Comparison of ENCODE assay signal across 26 cellular contexts in genomic region chr2:55140316-55141219, GRCh38.
DNase-seq lines count a peak whose midpoint lies in the region; ATAC-seq, FAIRE-seq and TF ChIP-seq lines count a peak whose summit lies in the region.
"Had no signal": no experiment of that assay in that cellular context is flagged by ENCODE, and none has a peak within 500 bp of the region (broad histone marks: within the 10 kb centered on the region; RNA-seq: fewer than 3 reads in every experiment).

No MANE protein-coding gene starts in this region.

- no peaks in the 10 kb centered on the region for H3K9me3 Mint-ChIP-seq in activated CD4-positive, alpha-beta T cell treated with anti-CD3 and anti-CD28 coated beads for 36 hours (ENCODE audit: low read depth)
- H3K9me3 Mint-ChIP-seq: IgD-negative memory B cell had no signal

- H3K14ac ChIP-seq in H1 (ENCODE audit: insufficient read length), result no peak overlapping the region

- TF ChIP-seq EP300 in H1 (IDR thresholded peaks at IDR 0.05; ENCODE audit: borderline replicate concordance in 1 of 2, low read depth in 2 of 2, low read length in 2 of 2) (no peak), transverse colon (IDR thresholded peaks at IDR 0.05; ENCODE audit: low read depth) (no peak)

- WGBS in H1 (ENCODE audit: extremely low coverage in 1 of 2, insufficient coverage in 1 of 2, insufficient read length in 1 of 2, insufficient replicate concordance in 2 of 2, low coverage in 1 of 2, low lambda C conversion rate in 2 of 2, missing lambda C conversion rate in 1 of 2), 2 experiments, result 95% methylated on average over 8 of the region's 8 CpGs; no CpG with 5 or more reads in 1 of the 2 experiments
- 39 to 74% (median 49%) methylated on average over 8 of the region's 8 CpGs for WGBS in small intestine, 3 donors
- 67 to 74% methylated on average over 7 to 8 of the region's 8 CpGs for WGBS in transverse colon (ENCODE audit: low coverage in 1 of 2), 2 donors

- H2BK15ac ChIP-seq in H1 (ENCODE audit: low read length), result peak overlapping the region; percentile 47; the same call in 1 of the 2 replicates

- H3K9ac ChIP-seq in H1 (replicated peaks in 1 of 4; ENCODE audit: extremely low read depth in 1 of 4, low read depth in 3 of 4, low read length in 3 of 4), result no peak overlapping the region

- peak overlapping the region; percentile 8; the same call in 1 of the 2 replicates for H3K4me2 ChIP-seq in OCI-LY7 (ENCODE audit: low read length)
- no peak overlapping the region for H3K4me2 ChIP-seq in H1 (ENCODE audit: insufficient read depth in 1 of 2, low read depth in 2 of 2, low read length in 2 of 2)

- TF ChIP-seq POLR2A in H1 (IDR thresholded peaks at IDR 0.05; ENCODE audit: control extremely low read depth in 1 of 2, low read depth in 2 of 2, low read length in 2 of 2) (no peak), transverse colon (IDR thresholded peaks at IDR 0.05) (no peak)

- no peaks in the 10 kb centered on the region for H3K79me1 ChIP-seq in H1 (ENCODE audit: low read depth, low read length)

- H3K4me3 ChIP-seq in OCI-LY7 (ENCODE audit: low read depth, low read length, poor library complexity, severe bottlenecking), result no peak overlapping the region
- H3K4me3 ChIP-seq in H1 (ENCODE audit: extremely low read depth in 1 of 4, insufficient read depth in 2 of 4, low read depth in 3 of 4, low read length in 4 of 4), result no peak overlapping the region
- H3K4me3 ChIP-seq in small intestine (ENCODE audit: low read depth in 1 of 2, low read length in 2 of 2), result no peak overlapping the region
- no peak overlapping the region for H3K4me3 ChIP-seq in transverse colon
- H3K4me3 ChIP-seq: prostate gland, SK-N-MC, tibial nerve had no signal

- no peak overlapping the region for H3K4me3 Mint-ChIP-seq in activated CD4-positive, alpha-beta T cell treated with anti-CD3 and anti-CD28 coated beads for 36 hours
- H3K4me3 Mint-ChIP-seq: activated naive CD8-positive, alpha-beta T cell; IgD-negative memory B cell; neural crest cell had no signal

- no peak overlapping the region; the same call in 1 of the 2 replicates for H2BK12ac ChIP-seq in H1 (ENCODE audit: low read depth, low read length)

- no peak overlapping the region for H3K18ac ChIP-seq in H1 (ENCODE audit: extremely low read depth, low read length)

- H3K27me3 ChIP-seq in H1 (replicated peaks in 1 of 4; ENCODE audit: control insufficient read depth in 3 of 4, extremely low read depth in 1 of 4, insufficient read depth in 3 of 4, low read length in 3 of 4), result no peaks in the 10 kb centered on the region
- H3K27me3 ChIP-seq in small intestine (ENCODE audit: control insufficient read depth in 2 of 2, insufficient read depth in 2 of 2, low read length in 2 of 2), result no peaks in the 10 kb centered on the region
- H3K27me3 ChIP-seq in transverse colon, result no peaks in the 10 kb centered on the region
- H3K27me3 ChIP-seq: tibial nerve had no signal

- intact Hi-C loops in OCI-LY7 (cut with micrococcal nuclease; ENCODE audit: unreplicated experiment), result no loop called here
- intact Hi-C loops in activated CD4-positive, alpha-beta T cell treated with anti-CD3 and anti-CD28 coated beads for 36 hours (cut with DNase I, micrococcal nuclease), result no loop called here
- intact Hi-C loops in transverse colon (cut with DNase I; ENCODE audit: low total_unique reads), result no loop called here

- no peak overlapping the region for H2BK5ac ChIP-seq in H1 (ENCODE audit: low read depth, low read length)

- TF ChIP-seq CTCF in OCI-LY7 (conservative IDR thresholded peaks at IDR 0.05; ENCODE audit: low read length) (no peak), H1 (IDR thresholded peaks at IDR 0.05; ENCODE audit: control extremely low read depth in 1 of 3, insufficient read depth in 1 of 3, low read depth in 1 of 3, low read length in 3 of 3) (no peak), transverse colon (IDR thresholded peaks at IDR 0.05) (no peak)

- H3K4ac ChIP-seq in H1 (replicated peaks; ENCODE audit: insufficient read length, low read depth, low read length), result no peak overlapping the region

- peaks cover 15% of the 10 kb centered on the region for H3K4me1 ChIP-seq in OCI-LY7 (ENCODE audit: insufficient read depth, low read length, poor library complexity, severe bottlenecking)
- H3K4me1 ChIP-seq in H1 (replicated peaks in 1 of 4; ENCODE audit: control insufficient read depth in 3 of 4, insufficient read depth in 4 of 4, low read length in 3 of 4), result peaks cover 2 to 15% (median 12%) of the 10 kb centered on the region in 4 experiments; a peak in 5 of 7 replicates
- H3K4me1 ChIP-seq in small intestine (ENCODE audit: control insufficient read depth in 2 of 2, insufficient read depth in 1 of 2, low read depth in 1 of 2, low read length in 1 of 2), result peaks cover 8 to 17% of the 10 kb centered on the region in 2 donors
- peaks cover 12 to 56% (median 36%) of the 10 kb centered on the region in 4 donors for H3K4me1 ChIP-seq in transverse colon
- H3K4me1 ChIP-seq: prostate gland had no signal

- H3K56ac ChIP-seq in H1 (replicated peaks; ENCODE audit: insufficient read length, low read depth, low read length), result no peak overlapping the region

- no peaks in the 10 kb centered on the region for H3K9me3 ChIP-seq in OCI-LY7 (ENCODE audit: low read length)
- no peaks in the 10 kb centered on the region for H3K9me3 ChIP-seq in H1 (ENCODE audit: insufficient read depth in 2 of 2, low read depth in 1 of 2, low read length in 1 of 2)
- no peaks in the 10 kb centered on the region for H3K9me3 ChIP-seq in small intestine (ENCODE audit: control insufficient read depth, low read depth)
- no peaks in the 10 kb centered on the region for H3K9me3 ChIP-seq in transverse colon
- H3K9me3 ChIP-seq: prostate gland, tibial nerve had no signal

- H4K5ac ChIP-seq in H1 (ENCODE audit: insufficient read length, low read depth, low read length), result no peak overlapping the region

- H4K8ac ChIP-seq in H1 (ENCODE audit: extremely low read depth, insufficient read depth, low read length), result no peak overlapping the region

- POLR2A ChIA-PET in OCI-LY7 (lab: Charles Lee), result interaction anchor here (0.6 to 1.5 kb wide), 4 partner anchors 10 to 434 kb away, joined by 3 to 4 read pairs (median 3); no protein-coding TSS in a partner anchor
- POLR2A ChIA-PET in H1 (lab: Charles Lee; ENCODE audit: partially characterized antibody), result interaction anchor here (1.3 kb wide), 1 partner anchor 11 kb away, joined by 3 read pairs; no protein-coding TSS in a partner anchor
- POLR2A ChIA-PET in activated CD4-positive, alpha-beta T cell treated with anti-CD3 and anti-CD28 coated beads for 36 hours (lab: Charles Lee), result no interaction called here

- BruUV-seq in OCI-LY7 (replicated peaks; lab: Mats Ljungman, UMichigan), result no TSS peak

- no peak overlapping the region for H2BK20ac ChIP-seq in H1 (ENCODE audit: low read length)

- peaks cover 5% of the 10 kb centered on the region for H3K4me1 Mint-ChIP-seq in activated CD4-positive, alpha-beta T cell treated with anti-CD3 and anti-CD28 coated beads for 36 hours

- H2AFZ ChIP-seq in OCI-LY7 (ENCODE audit: low read length) (peak overlapping the region; percentile 57; the same call in 1 of the 2 replicates), H1 (ENCODE audit: low read length) (0 out of 2 replicates have a peak overlapping the region, but pooled peaks have one; percentile 54)

- peaks cover 2% of the 10 kb centered on the region for H3K23me2 ChIP-seq in H1 (ENCODE audit: low read depth, low read length)

- no peak overlapping the region for H2AK5ac ChIP-seq in H1 (ENCODE audit: low read depth, low read length)

- in situ Hi-C loops in transverse colon (cut with MboI; ENCODE audit: low pct_ligation_motif_present in 1 of 4, low pct_unique_long_range_greater_than_20kb in 1 of 4, low sequenced_read_pairs in 3 of 4), result no loop called here

- DNase-seq in HUDEP-2 (lab: John Stamatoyannopoulos, UW; ENCODE audit: unreplicated experiment in 76 of 76) (peak in 72 of 76 experiments; percentile 13 to 89 (median 56)), OCI-LY7 (ENCODE audit: low spot score) (peak; percentile 67), H1 (ENCODE audit: low read depth in 1 of 2, low spot score in 2 of 2) (no peak), small intestine (peak; percentile 61), transverse colon (no peak)
- DNase-seq in activated CD4-positive, alpha-beta T cell treated with anti-CD3 and anti-CD28 coated beads for 36 hours, result no peak
- DNase-seq: head of caudate nucleus; MV-4-11; NCI-H1930; NCI-H446 treated with DMSO at 0.1 percent for 48 hours; NK-92 treated with Interleukin-12 subunit alpha and Interleukin-12 subunit beta, amount 100 ng/mL, for 24 hours; stimulated activated CD4-positive, alpha-beta T cell treated with anti-CD3 and anti-CD28 coated beads, Interleukin-2, amount 100 ng/mL, for 24 hours; stimulated activated naive CD4-positive, alpha-beta T cell; T1000 had no signal

- H4K20me1 ChIP-seq in OCI-LY7 (ENCODE audit: insufficient read depth, low read length), result no peaks in the 10 kb centered on the region
- H4K20me1 ChIP-seq in H1 (replicated peaks in 1 of 2; ENCODE audit: control insufficient read depth in 1 of 2, insufficient read depth in 2 of 2, low read length in 2 of 2), result no peaks in the 10 kb centered on the region

- H3K27ac Mint-ChIP-seq in activated CD4-positive, alpha-beta T cell treated with anti-CD3 and anti-CD28 coated beads for 36 hours, result no peak overlapping the region
- H3K27ac Mint-ChIP-seq: activated naive CD8-positive, alpha-beta T cell had no signal

- H3K36me3 ChIP-seq in OCI-LY7 (ENCODE audit: insufficient read depth, low read length) (no peaks in the 10 kb centered on the region), H1 (ENCODE audit: control insufficient read depth in 2 of 4, insufficient read depth in 4 of 4, low read length in 3 of 4) (no peaks in the 10 kb centered on the region), small intestine (ENCODE audit: control insufficient read depth in 2 of 2, insufficient read depth in 2 of 2, low read length in 2 of 2) (no peaks in the 10 kb centered on the region), transverse colon (no peaks in the 10 kb centered on the region)
- H3K36me3 ChIP-seq: prostate gland, tibial nerve had no signal

- H3K27ac ChIP-seq in OCI-LY7 (ENCODE audit: low read depth, low read length, poor library complexity, severe bottlenecking) (no peak overlapping the region), H1 (ENCODE audit: low read depth, low read length) (no peak overlapping the region), small intestine (ENCODE audit: low read depth in 1 of 2, low read length in 1 of 2) (no peak overlapping the region), transverse colon (peak overlapping the region in 2 of 4 donors; percentile 11 to 34)
- H3K27ac ChIP-seq: HL-60, prostate gland, SK-N-MC, tibial nerve had no signal

- no peak for TF ChIP-seq RAD21 in H1 (IDR thresholded peaks at IDR 0.05 in 1 of 2, conservative IDR thresholded peaks at IDR 0.05 in 1 of 2; ENCODE audit: low read depth in 2 of 2, low read length in 2 of 2)

- H3K9me2 ChIP-seq in OCI-LY7 (ENCODE audit: insufficient read depth, low read length), result no peaks in the 10 kb centered on the region; the same call in 1 of the 2 replicates

- no peaks in the 10 kb centered on the region for H3K36me3 Mint-ChIP-seq in activated CD4-positive, alpha-beta T cell treated with anti-CD3 and anti-CD28 coated beads for 36 hours (ENCODE audit: low read depth)
- H3K36me3 Mint-ChIP-seq: IgD-negative memory B cell had no signal

- ATAC-seq in activated CD4-positive, alpha-beta T cell treated with anti-CD3 and anti-CD28 coated beads for 36 hours, result no peak
- no peak for ATAC-seq in GM21528 (IDR thresholded peaks at IDR 0.05; ENCODE audit: low FRiP score, unreplicated experiment)
- ATAC-seq: HCT116, left lobe of liver had no signal

- FAIRE-seq in H1 (lab: Jason Lieb, UNC) (no peak), small intestine (lab: Jason Lieb, UNC) (no peak)
- FAIRE-seq: endometrium, RCC 7860 had no signal

- CTCF ChIA-PET in OCI-LY7 (lab: Charles Lee; ENCODE audit: unreplicated experiment) (no interaction called here), H1 (lab: Charles Lee; ENCODE audit: partially characterized antibody) (interaction anchor here (0.9 to 1.1 kb wide), 2 partner anchors 21 to 35 kb away, joined by 3 to 5 read pairs; no protein-coding TSS in a partner anchor)
- CTCF ChIA-PET in activated CD4-positive, alpha-beta T cell treated with anti-CD3 and anti-CD28 coated beads for 36 hours (lab: Charles Lee), result interaction anchor here (0.6 to 1.1 kb wide), 2 partner anchors 28 to 48 kb away, joined by 4 read pairs; no protein-coding TSS in a partner anchor

- H4K91ac ChIP-seq in H1 (replicated peaks; ENCODE audit: insufficient read length, low read length), result no peak overlapping the region

- no peaks in the 10 kb centered on the region for H3K27me3 Mint-ChIP-seq in activated CD4-positive, alpha-beta T cell treated with anti-CD3 and anti-CD28 coated beads for 36 hours
- H3K27me3 Mint-ChIP-seq: activated naive CD8-positive, alpha-beta T cell; IgD-negative memory B cell had no signal

- H2BK120ac ChIP-seq in H1 (replicated peaks; ENCODE audit: low read depth, low read length), result no peak overlapping the region

- H3K79me2 ChIP-seq in OCI-LY7 (ENCODE audit: insufficient read depth, low read depth, low read length), result no peaks in the 10 kb centered on the region
- no peaks in the 10 kb centered on the region for H3K79me2 ChIP-seq in H1 (ENCODE audit: control insufficient read depth in 1 of 2, insufficient read depth in 2 of 2, low read length in 2 of 2)

- no peak overlapping the region for H3K23ac ChIP-seq in H1 (ENCODE audit: insufficient read length)

Comparison
In these comparisons a context has a peak if more than half of its experiments do, and no peak if none do; other contexts are left out.
1. DNase-seq: peak in HUDEP-2 (72 of 76), OCI-LY7 (single experiment) and small intestine (single experiment); none in H1 (0 of 2), activated CD4-positive, alpha-beta T cell treated with anti-CD3 and anti-CD28 coated beads for 36 hours (single experiment) and transverse colon (single experiment).